In genomic region chr22:20639750-20640149, GRCh38 we compare ENCODE assay signal across 27 cellular contexts.
A peak's percentile ranks its signal among the peaks of the same experiment; 100 is the strongest.
DNase-seq lines count a peak whose midpoint lies in the region; ATAC-seq, FAIRE-seq and TF ChIP-seq lines count a peak whose summit lies in the region.
"Had no signal": no experiment of that assay in that cellular context is flagged by ENCODE, and none has a peak within 500 bp of the region (broad histone marks: within the 10 kb centered on the region; RNA-seq: fewer than 3 reads in every experiment).

No MANE protein-coding gene starts in this region.

- H4K20me1 ChIP-seq in SK-N-SH (ENCODE audit: insufficient read depth) = no peaks in the 10 kb centered on the region
- no peaks in the 10 kb centered on the region for H4K20me1 ChIP-seq in H1 (replicated peaks in 1 of 2; ENCODE audit: control insufficient read depth in 1 of 2, insufficient read depth in 2 of 2, low read length in 2 of 2)
- H4K20me1 ChIP-seq: BLaER1 had no signal

- no peak overlapping the region for H3K14ac ChIP-seq in H1 (ENCODE audit: insufficient read length)

- no peaks in the 10 kb centered on the region for H3K36me3 ChIP-seq in SK-N-SH (replicated peaks in 1 of 2; ENCODE audit: control insufficient read depth in 1 of 2, insufficient read depth in 2 of 2, low read length in 1 of 2)
- H3K36me3 ChIP-seq in H1 (ENCODE audit: control insufficient read depth in 2 of 4, insufficient read depth in 4 of 4, low read length in 3 of 4) = no peaks in the 10 kb centered on the region
- H3K36me3 ChIP-seq: BE2C, BLaER1 had no signal

- CTCF ChIA-PET in SK-N-SH (lab: Yijun Ruan, JAX) (interaction anchor here (1.3 kb wide), 1 partner anchor 24 kb away, joined by 3 read pairs; no protein-coding TSS in a partner anchor), WTC11 (lab: Charles Lee) (no interaction called here), H1 (lab: Charles Lee; ENCODE audit: partially characterized antibody) (interaction anchor here (0.6 kb wide), 2 partner anchors 32 to 37 kb away, joined by 3 read pairs; no protein-coding TSS in a partner anchor)
- CTCF ChIA-PET in activated CD4-positive, alpha-beta memory T cell treated with anti-CD3 and anti-CD28 coated beads for 36 hours (lab: Charles Lee) = no interaction called here

- H2BK12ac ChIP-seq in H1 (ENCODE audit: low read depth, low read length) = no peak overlapping the region

- TF ChIP-seq CTCF in SK-N-SH (IDR thresholded peaks at IDR 0.05) (no peak), WTC11 (IDR thresholded peaks at IDR 0.05) (no peak), H1 (IDR thresholded peaks at IDR 0.05; ENCODE audit: control extremely low read depth in 1 of 3, insufficient read depth in 1 of 3, low read depth in 1 of 3, low read length in 3 of 3) (no peak)

- H4K91ac ChIP-seq in H1 (replicated peaks; ENCODE audit: insufficient read length, low read length) = no peak overlapping the region

- H3K27me3 Mint-ChIP-seq in WTC11 (ENCODE audit: low read depth) = no peaks in the 10 kb centered on the region
- peaks cover 5% of the 10 kb centered on the region for H3K27me3 Mint-ChIP-seq in activated CD4-positive, alpha-beta memory T cell treated with anti-CD3 and anti-CD28 coated beads for 36 hours

- H3K36me3 Mint-ChIP-seq in WTC11 = no peaks in the 10 kb centered on the region
- H3K36me3 Mint-ChIP-seq in activated CD4-positive, alpha-beta memory T cell treated with anti-CD3 and anti-CD28 coated beads for 36 hours = no peaks in the 10 kb centered on the region
- H3K36me3 Mint-ChIP-seq: CD14-positive monocyte; CD4-positive, alpha-beta memory T cell; CD4-positive, CD25-positive, alpha-beta regulatory T cell; CD8-positive, alpha-beta memory T cell had no signal

- H3K4me1 Mint-ChIP-seq in WTC11 = peaks cover 4% of the 10 kb centered on the region; the same call in 1 of the 2 replicates
- peaks cover 5% of the 10 kb centered on the region for H3K4me1 Mint-ChIP-seq in activated CD4-positive, alpha-beta memory T cell treated with anti-CD3 and anti-CD28 coated beads for 36 hours (ENCODE audit: low read depth)
- H3K4me1 Mint-ChIP-seq: CD14-positive monocyte; CD4-positive, alpha-beta memory T cell; CD8-positive, alpha-beta memory T cell had no signal

- H3K4me2 ChIP-seq in SK-N-SH (no peak overlapping the region), H1 (ENCODE audit: insufficient read depth in 1 of 2, low read depth in 2 of 2, low read length in 2 of 2) (no peak overlapping the region)
- H3K4me2 ChIP-seq: BLaER1 had no signal

- no peak overlapping the region for H3K56ac ChIP-seq in H1 (replicated peaks; ENCODE audit: insufficient read length, low read depth, low read length)

- H2BK15ac ChIP-seq in H1 (ENCODE audit: low read length) = no peak overlapping the region

- H3K23me2 ChIP-seq in H1 (ENCODE audit: low read depth, low read length) = no peaks in the 10 kb centered on the region

- H3K9me3 Mint-ChIP-seq in WTC11 = peaks cover 6% of the 10 kb centered on the region
- H3K9me3 Mint-ChIP-seq in activated CD4-positive, alpha-beta memory T cell treated with anti-CD3 and anti-CD28 coated beads for 36 hours = peaks cover 4% of the 10 kb centered on the region

- no peak for ATAC-seq in SK-N-SH treated with all-trans-retinoic acid at 6 μM for 48 hours
- no peak for ATAC-seq in WTC11
- ATAC-seq in GM18873 (IDR thresholded peaks at IDR 0.05; ENCODE audit: low FRiP score, unreplicated experiment) = no peak
- ATAC-seq: GM12878 had no signal

- H2BK120ac ChIP-seq in H1 (replicated peaks; ENCODE audit: low read depth, low read length) = no peak overlapping the region

- H3K4me1 ChIP-seq in SK-N-SH (ENCODE audit: control insufficient read depth in 1 of 2, insufficient read depth in 2 of 2, low read depth in 1 of 2, low read length in 1 of 2) (no peaks in the 10 kb centered on the region), H1 (replicated peaks in 1 of 4; ENCODE audit: control insufficient read depth in 3 of 4, insufficient read depth in 4 of 4, low read length in 3 of 4) (no peaks in the 10 kb centered on the region)
- H3K4me1 ChIP-seq: BE2C had no signal

- H3K27ac ChIP-seq in SK-N-SH (ENCODE audit: low read depth in 2 of 2, low read length in 1 of 2) (no peak overlapping the region), H1 (ENCODE audit: low read depth, low read length) (no peak overlapping the region)
- H3K27ac ChIP-seq: 22Rv1, BLaER1 had no signal

- no peaks in the 10 kb centered on the region for H3F3A ChIP-seq in SK-N-SH (replicated peaks; ENCODE audit: insufficient read depth)

- WGBS in SK-N-SH (ENCODE audit: low lambda C conversion rate) = 35% methylated on average over 3 of the region's 3 CpGs
- WGBS in H1 (ENCODE audit: extremely low coverage in 1 of 2, insufficient coverage in 1 of 2, insufficient read length in 1 of 2, insufficient replicate concordance in 2 of 2, low coverage in 1 of 2, low lambda C conversion rate in 2 of 2, missing lambda C conversion rate in 1 of 2), 2 experiments = 70% methylated on average over 3 of the region's 3 CpGs; no CpG with 5 or more reads in 1 of the 2 experiments

- no peaks in the 10 kb centered on the region; the same call in 1 of the 2 replicates for H3K27me3 ChIP-seq in SK-N-SH (ENCODE audit: insufficient read depth)
- H3K27me3 ChIP-seq in H1 (replicated peaks in 1 of 4; ENCODE audit: control insufficient read depth in 3 of 4, extremely low read depth in 1 of 4, insufficient read depth in 3 of 4, low read length in 3 of 4) = no peaks in the 10 kb centered on the region
- H3K27me3 ChIP-seq: BE2C, BLaER1 had no signal

- H3K79me1 ChIP-seq in H1 (ENCODE audit: low read depth, low read length) = no peaks in the 10 kb centered on the region

- H2BK5ac ChIP-seq in H1 (ENCODE audit: low read depth, low read length) = no peak overlapping the region

- no peaks in the 10 kb centered on the region for H3K79me2 ChIP-seq in SK-N-SH (ENCODE audit: insufficient read depth)
- no peaks in the 10 kb centered on the region for H3K79me2 ChIP-seq in H1 (ENCODE audit: control insufficient read depth in 1 of 2, insufficient read depth in 2 of 2, low read length in 2 of 2)

- no peaks in the 10 kb centered on the region for H3K9me3 ChIP-seq in SK-N-SH
- no peaks in the 10 kb centered on the region for H3K9me3 ChIP-seq in H1 (ENCODE audit: insufficient read depth in 2 of 2, low read depth in 1 of 2, low read length in 1 of 2)
- H3K9me3 ChIP-seq: BE2C, BLaER1 had no signal

- H3K4me3 Mint-ChIP-seq in WTC11 = no peak overlapping the region
- H3K4me3 Mint-ChIP-seq in activated CD4-positive, alpha-beta memory T cell treated with anti-CD3 and anti-CD28 coated beads for 36 hours = no peak overlapping the region
- H3K4me3 Mint-ChIP-seq: CD14-positive monocyte; CD4-positive, alpha-beta memory T cell; CD4-positive, CD25-positive, alpha-beta regulatory T cell; CD8-positive, alpha-beta memory T cell had no signal

- TF ChIP-seq POLR2A in H1 (IDR thresholded peaks at IDR 0.05; ENCODE audit: control extremely low read depth in 1 of 2, low read depth in 2 of 2, low read length in 2 of 2) = no peak

- no peak overlapping the region for H2BK20ac ChIP-seq in H1 (ENCODE audit: low read length)

- TF ChIP-seq EP300 in SK-N-SH (IDR thresholded peaks at IDR 0.05; ENCODE audit: borderline replicate concordance in 1 of 2, low read depth in 1 of 2, low read length in 1 of 2) = no peak
- no peak for TF ChIP-seq EP300 in H1 (IDR thresholded peaks at IDR 0.05; ENCODE audit: borderline replicate concordance in 1 of 2, low read depth in 2 of 2, low read length in 2 of 2)

- no peak overlapping the region for H4K5ac ChIP-seq in H1 (ENCODE audit: insufficient read length, low read depth, low read length)

- POLR2A ChIA-PET in SK-N-SH (lab: Yijun Ruan, JAX) (no interaction called here), WTC11 (lab: Charles Lee) (no interaction called here), H1 (lab: Charles Lee; ENCODE audit: partially characterized antibody) (no interaction called here)
- POLR2A ChIA-PET in activated CD4-positive, alpha-beta memory T cell treated with anti-CD3 and anti-CD28 coated beads for 36 hours (lab: Charles Lee) = no interaction called here

- H3K23ac ChIP-seq in H1 (ENCODE audit: insufficient read length) = no peak overlapping the region

- intact Hi-C loops in activated CD4-positive, alpha-beta memory T cell treated with anti-CD3 and anti-CD28 coated beads for 36 hours (cut with micrococcal nuclease) = no loop called here

- H3K4me3 ChIP-seq in SK-N-SH (ENCODE audit: low read depth in 2 of 2, low read length in 1 of 2) (no peak overlapping the region), H1 (ENCODE audit: extremely low read depth in 1 of 4, insufficient read depth in 2 of 4, low read depth in 3 of 4, low read length in 4 of 4) (no peak overlapping the region)
- H3K4me3 ChIP-seq: BLaER1, GM12878 had no signal

- FAIRE-seq in H1 (lab: Jason Lieb, UNC) = no peak
- FAIRE-seq: GM12878, GM12892, GM18507, GM19239 had no signal

- H2AFZ ChIP-seq in SK-N-SH (ENCODE audit: low read depth) (no peak overlapping the region), H1 (ENCODE audit: low read length) (no peak overlapping the region)

- H4K8ac ChIP-seq in H1 (ENCODE audit: extremely low read depth, insufficient read depth, low read length) = no peak overlapping the region

- no peak for DNase-seq in SK-N-SH
- no peak for DNase-seq in WTC11 (ENCODE audit: low spot score)
- no peak for DNase-seq in H1 (ENCODE audit: low read depth in 1 of 2, low spot score in 2 of 2)
- DNase-seq in activated CD4-positive, alpha-beta memory T cell treated with anti-CD3 and anti-CD28 coated beads for 36 hours = no peak
- DNase-seq: ACHN; BE2C; C1 segment of cervical spinal cord; CD4-positive, alpha-beta memory T cell; CD4-positive, CD25-positive, alpha-beta regulatory T cell; CD8-positive, alpha-beta memory T cell; COR-L47; DMS 273 treated with DMSO at 0.1 percent for 48 hours; DMS153; DMS53; DMS79; DND-41; EL; GDM1 had no signal

- no peak overlapping the region for H3K9ac ChIP-seq in SK-N-SH
- H3K9ac ChIP-seq in H1 (replicated peaks in 1 of 4; ENCODE audit: extremely low read depth in 1 of 4, low read depth in 3 of 4, low read length in 3 of 4) = no peak overlapping the region
- H3K9ac ChIP-seq: BLaER1 had no signal

- TF ChIP-seq RAD21 in SK-N-SH (IDR thresholded peaks at IDR 0.05; ENCODE audit: low read length) (no peak), H1 (IDR thresholded peaks at IDR 0.05 in 1 of 2, conservative IDR thresholded peaks at IDR 0.05 in 1 of 2; ENCODE audit: low read depth in 2 of 2, low read length in 2 of 2) (no peak)

- H3K9me2 ChIP-seq in SK-N-SH = no peaks in the 10 kb centered on the region

- H3K27ac Mint-ChIP-seq in WTC11 = no peak overlapping the region
- no peak overlapping the region for H3K27ac Mint-ChIP-seq in activated CD4-positive, alpha-beta memory T cell treated with anti-CD3 and anti-CD28 coated beads for 36 hours
- H3K27ac Mint-ChIP-seq: CD4-positive, alpha-beta memory T cell; CD4-positive, CD25-positive, alpha-beta regulatory T cell; CD8-positive, alpha-beta memory T cell had no signal

- no peak overlapping the region for H3K4ac ChIP-seq in H1 (replicated peaks; ENCODE audit: insufficient read length, low read depth, low read length)

- H2AK5ac ChIP-seq in H1 (ENCODE audit: low read depth, low read length) = no peak overlapping the region

- H3K18ac ChIP-seq in H1 (ENCODE audit: extremely low read depth, low read length) = no peak overlapping the region

TF ChIP-seq in H1, 55 proteins besides CTCF, POLR2A, EP300 and RAD21 (continues in another document):
- no peak for TF ChIP-seq CBX5 (IDR thresholded peaks at IDR 0.05; ENCODE audit: low read depth, low read length)
- TF ChIP-seq HDAC2 (IDR thresholded peaks at IDR 0.05; ENCODE audit: borderline replicate concordance in 1 of 2, low read depth in 2 of 2, low read length in 2 of 2) = peak in 1 of 2 experiments; percentile 67; a peak in 1 of 4 replicates

Comparison
In these comparisons a context has a peak if more than half of its experiments do, and no peak if none do; other contexts are left out.
1. CTCF ChIA-PET loops: an anchor here in SK-N-SH (1.3 kb wide) and H1 (0.6 kb wide); none called in WTC11 and activated CD4-positive, alpha-beta memory T cell treated with anti-CD3 and anti-CD28 coated beads for 36 hours.